1 cellular context compared by ENCODE assay signal in the genomic region with DNA sequence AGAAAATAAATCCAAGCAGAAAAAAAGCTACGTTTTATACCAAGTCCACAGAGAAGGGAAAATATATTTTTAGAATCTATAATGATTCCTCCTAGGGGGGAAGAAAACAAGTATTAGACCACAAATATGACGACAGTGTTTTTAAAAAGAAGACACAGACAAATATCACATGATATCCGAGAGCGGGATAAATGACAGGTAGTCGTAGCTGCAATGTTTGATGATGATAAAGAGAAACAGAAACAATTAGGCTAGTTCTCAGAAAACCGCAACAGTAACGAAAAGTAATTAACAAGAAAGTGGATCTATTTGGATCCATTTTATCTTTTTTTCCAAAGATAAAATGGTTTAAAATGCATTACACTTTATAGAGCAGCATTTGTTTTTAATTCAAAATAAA.
A peak's percentile ranks its signal among the peaks of the same experiment; 100 is the strongest.
TF ChIP-seq lines count a peak whose summit lies in the region.

No MANE protein-coding gene starts in this region.

TF ChIP-seq in GM12878, 131 proteins besides CTCF, POLR2A, EP300 and RAD21:
- TF ChIP-seq SIN3A (IDR thresholded peaks at IDR 0.05; ENCODE audit: low read depth, low read length) (0 out of 2 replicates have a peak, but pooled peaks have one; percentile 4), POLR2AphosphoS2 (IDR thresholded peaks at IDR 0.05; ENCODE audit: low read depth, low read length) (no peak), ATF7 (IDR thresholded peaks at IDR 0.05; ENCODE audit: low read depth) (peak; percentile 59), HDAC6 (IDR thresholded peaks at IDR 0.05; ENCODE audit: unreplicated experiment) (no peak), SMAD1 (IDR thresholded peaks at IDR 0.05; ENCODE audit: low read depth, partially characterized antibody) (no peak), RAD51 (IDR thresholded peaks at IDR 0.05) (0 out of 2 replicates have a peak, but pooled peaks have one; percentile 28), RUNX3 (IDR thresholded peaks at IDR 0.05; ENCODE audit: low read length) (peak; percentile 28)
- TF ChIP-seq, protein P1, sequence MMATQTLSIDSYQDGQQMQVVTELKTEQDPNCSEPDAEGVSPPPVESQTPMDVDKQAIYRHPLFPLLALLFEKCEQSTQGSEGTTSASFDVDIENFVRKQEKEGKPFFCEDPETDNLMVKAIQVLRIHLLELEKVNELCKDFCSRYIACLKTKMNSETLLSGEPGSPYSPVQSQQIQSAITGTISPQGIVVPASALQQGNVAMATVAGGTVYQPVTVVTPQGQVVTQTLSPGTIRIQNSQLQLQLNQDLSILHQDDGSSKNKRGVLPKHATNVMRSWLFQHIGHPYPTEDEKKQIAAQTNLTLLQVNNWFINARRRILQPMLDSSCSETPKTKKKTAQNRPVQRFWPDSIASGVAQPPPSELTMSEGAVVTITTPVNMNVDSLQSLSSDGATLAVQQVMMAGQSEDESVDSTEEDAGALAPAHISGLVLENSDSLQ (IDR thresholded peaks at IDR 0.05): peak; percentile 86
- TF ChIP-seq, protein P2, sequence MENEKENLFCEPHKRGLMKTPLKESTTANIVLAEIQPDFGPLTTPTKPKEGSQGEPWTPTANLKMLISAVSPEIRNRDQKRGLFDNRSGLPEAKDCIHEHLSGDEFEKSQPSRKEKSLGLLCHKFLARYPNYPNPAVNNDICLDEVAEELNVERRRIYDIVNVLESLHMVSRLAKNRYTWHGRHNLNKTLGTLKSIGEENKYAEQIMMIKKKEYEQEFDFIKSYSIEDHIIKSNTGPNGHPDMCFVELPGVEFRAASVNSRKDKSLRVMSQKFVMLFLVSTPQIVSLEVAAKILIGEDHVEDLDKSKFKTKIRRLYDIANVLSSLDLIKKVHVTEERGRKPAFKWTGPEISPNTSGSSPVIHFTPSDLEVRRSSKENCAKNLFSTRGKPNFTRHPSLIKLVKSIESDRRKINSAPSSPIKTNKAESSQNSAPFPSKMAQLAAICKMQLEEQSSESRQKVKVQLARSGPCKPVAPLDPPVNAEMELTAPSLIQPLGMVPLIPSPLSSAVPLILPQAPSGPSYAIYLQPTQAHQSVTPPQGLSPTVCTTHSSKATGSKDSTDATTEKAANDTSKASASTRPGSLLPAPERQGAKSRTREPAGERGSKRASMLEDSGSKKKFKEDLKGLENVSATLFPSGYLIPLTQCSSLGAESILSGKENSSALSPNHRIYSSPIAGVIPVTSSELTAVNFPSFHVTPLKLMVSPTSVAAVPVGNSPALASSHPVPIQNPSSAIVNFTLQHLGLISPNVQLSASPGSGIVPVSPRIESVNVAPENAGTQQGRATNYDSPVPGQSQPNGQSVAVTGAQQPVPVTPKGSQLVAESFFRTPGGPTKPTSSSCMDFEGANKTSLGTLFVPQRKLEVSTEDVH (IDR thresholded peaks at IDR 0.05; ENCODE audit: low read depth, partially characterized antibody): no peak
